Comparison of ENCODE assay signal across 1 cellular context in the genomic region with DNA sequence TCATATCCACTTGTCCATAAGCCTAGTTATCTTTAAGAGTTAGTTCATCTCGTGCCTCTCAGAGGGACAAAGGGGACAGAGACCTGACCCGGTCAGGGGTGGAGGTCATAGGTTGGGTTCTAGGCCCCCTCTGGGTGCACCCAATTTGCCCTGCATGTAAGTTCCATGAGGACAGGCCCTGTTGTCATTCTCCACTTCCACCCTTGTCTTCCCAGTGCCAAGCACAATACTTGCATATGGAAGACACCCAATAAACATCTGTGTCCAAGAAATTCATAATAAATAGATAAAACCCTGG.
A peak's percentile ranks its signal among the peaks of the same experiment; 100 is the strongest.
TF ChIP-seq lines count a peak whose summit lies in the region.

No MANE protein-coding gene starts in this region.

TF ChIP-seq in HepG2, 621 proteins besides CTCF, POLR2A, EP300 and RAD21:
- TF ChIP-seq NFRKB (IDR thresholded peaks at IDR 0.05): no peak
- TF ChIP-seq LCORL (IDR thresholded peaks at IDR 0.05): no peak
- peak; percentile 11 for TF ChIP-seq LCORL (CRISPR knock-in tag; IDR thresholded peaks at IDR 0.05)
- peak; percentile 5; the same call in 1 of the 2 replicates for TF ChIP-seq BCL6 (CRISPR knock-in tag; IDR thresholded peaks at IDR 0.05)
